Comparison of ENCODE assay signal across 13 cellular contexts in the genomic region with DNA sequence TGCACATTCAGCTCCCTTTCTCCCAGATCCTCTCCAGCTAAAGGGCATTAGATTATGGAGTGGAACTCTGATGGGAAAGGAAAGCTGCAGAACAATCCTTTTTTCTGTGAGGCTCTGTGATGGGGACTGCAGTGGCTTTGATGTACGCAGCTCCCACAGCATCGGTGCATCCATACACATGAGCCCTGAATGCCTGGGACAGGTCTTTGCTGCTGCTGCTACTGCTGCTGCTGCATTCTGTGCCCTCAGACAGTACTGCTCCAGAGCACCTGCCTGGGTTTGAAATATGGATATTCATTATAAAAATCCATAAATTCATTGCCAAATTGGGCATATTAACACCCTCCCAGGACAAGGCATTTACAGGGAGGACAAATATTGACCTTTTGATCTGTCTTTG.
DNase-seq lines count a peak whose midpoint lies in the region; ATAC-seq and TF ChIP-seq lines count a peak whose summit lies in the region.
"Had no signal": no experiment of that assay in that cellular context is flagged by ENCODE, and none has a peak within 500 bp of the region (broad histone marks: within the 10 kb centered on the region; RNA-seq: fewer than 3 reads in every experiment).

No MANE protein-coding gene starts in this region.

- POLR2A ChIA-PET in SK-N-SH (lab: Yijun Ruan, JAX) (no interaction called here), WTC11 (lab: Charles Lee) (no interaction called here)

- H3K27me3 ChIP-seq in SK-N-SH (ENCODE audit: insufficient read depth) (no peaks in the 10 kb centered on the region), neuronal stem cell (ENCODE audit: control insufficient read depth in 3 of 3, insufficient read depth in 3 of 3, low read depth in 1 of 3, low read length in 3 of 3) (no peaks in the 10 kb centered on the region), foreskin keratinocyte (no peaks in the 10 kb centered on the region)
- H3K27me3 ChIP-seq: BLaER1 treated with 17β-estradiol and CSF1 and Interleukin-3, amounts not matched to agents 10 nM and 100 nM had no signal

- peaks cover 5% of the 10 kb centered on the region; the same call in 1 of the 2 replicates for H3K9me3 Mint-ChIP-seq in WTC11
- H3K9me3 Mint-ChIP-seq: IgD-negative memory B cell had no signal

- no peak overlapping the region for H3K23ac ChIP-seq in neuronal stem cell (ENCODE audit: low read depth, low read length, poor library complexity)

- H3K27me3 Mint-ChIP-seq in WTC11 (ENCODE audit: low read depth), result no peaks in the 10 kb centered on the region
- H3K27me3 Mint-ChIP-seq: IgD-negative memory B cell had no signal

- no peak overlapping the region for H2AK5ac ChIP-seq in neuronal stem cell (ENCODE audit: low read depth, low read length)

- no peaks in the 10 kb centered on the region; a peak in 1 of 4 replicates for H3K4me1 ChIP-seq in SK-N-SH (ENCODE audit: control insufficient read depth in 1 of 2, insufficient read depth in 2 of 2, low read depth in 1 of 2, low read length in 1 of 2)
- H3K4me1 ChIP-seq in neuronal stem cell (ENCODE audit: control insufficient read depth in 2 of 2, insufficient read depth in 1 of 2, low read depth in 1 of 2, low read length in 2 of 2), result no peaks in the 10 kb centered on the region
- no peaks in the 10 kb centered on the region for H3K4me1 ChIP-seq in foreskin keratinocyte

- peaks cover 5% of the 10 kb centered on the region for H3K79me1 ChIP-seq in neuronal stem cell (ENCODE audit: low read depth, low read length)

- no peaks in the 10 kb centered on the region for H4K20me1 ChIP-seq in SK-N-SH (ENCODE audit: insufficient read depth)
- H4K20me1 ChIP-seq: BLaER1 treated with 17β-estradiol and CSF1 and Interleukin-3, amounts not matched to agents 10 nM and 100 nM had no signal

- CTCF ChIA-PET in SK-N-SH (lab: Yijun Ruan, JAX) (no interaction called here), WTC11 (lab: Charles Lee) (interaction anchor here (0.6 kb wide), 1 partner anchor 123 kb away, joined by 3 read pairs; no protein-coding TSS in a partner anchor)

- peaks cover 10% of the 10 kb centered on the region; the same call in 1 of the 2 replicates for H3K36me3 Mint-ChIP-seq in WTC11
- H3K36me3 Mint-ChIP-seq: CD4-positive, CD25-positive, alpha-beta regulatory T cell had no signal

- no peak for TF ChIP-seq RAD21 in SK-N-SH (IDR thresholded peaks at IDR 0.05; ENCODE audit: low read length)

- no peak overlapping the region for H2BK15ac ChIP-seq in neuronal stem cell (ENCODE audit: low read length)

- DNase-seq in SK-N-SH (peak; percentile 13), caudate nucleus (lab: John Stamatoyannopoulos, UW) (peak in 6 of 61 donors; percentile 4 to 16 (median 6)), neuronal stem cell (ENCODE audit: low spot score) (no peak), WTC11 (ENCODE audit: low spot score) (no peak), foreskin keratinocyte (no peak)
- no peak for DNase-seq in central memory CD4-positive, alpha-beta T cell
- DNase-seq: ACHN; CD4-positive, CD25-positive, alpha-beta regulatory T cell; DMS53; GM23248 had no signal

- H3K9ac ChIP-seq in SK-N-SH, result no peak overlapping the region
- H3K9ac ChIP-seq in neuronal stem cell (ENCODE audit: low read depth, low read length, poor library complexity), result no peak overlapping the region
- H3K9ac ChIP-seq: BLaER1 treated with 17β-estradiol and CSF1 and Interleukin-3, amounts not matched to agents 10 nM and 100 nM; GM23248 had no signal

- H3K4me3 Mint-ChIP-seq in WTC11, result no peak overlapping the region
- H3K4me3 Mint-ChIP-seq: CD4-positive, CD25-positive, alpha-beta regulatory T cell; IgD-negative memory B cell had no signal

- no peak overlapping the region for H3K18ac ChIP-seq in neuronal stem cell (ENCODE audit: low read length)

- H3K14ac ChIP-seq in neuronal stem cell (ENCODE audit: low read length), result no peak overlapping the region

- no peak overlapping the region for H3K4me3 ChIP-seq in SK-N-SH (ENCODE audit: low read depth in 2 of 2, low read length in 1 of 2)
- no peak overlapping the region for H3K4me3 ChIP-seq in neuronal stem cell (ENCODE audit: low read length in 2 of 2)
- H3K4me3 ChIP-seq: BLaER1 treated with 17β-estradiol and CSF1 and Interleukin-3, amounts not matched to agents 10 nM and 100 nM; GM23248 had no signal

- no peaks in the 10 kb centered on the region for H3K9me3 ChIP-seq in SK-N-SH
- peaks cover 0 to 2% of the 10 kb centered on the region in 2 donors for H3K9me3 ChIP-seq in neuronal stem cell (replicated peaks in 1 of 2; ENCODE audit: control insufficient read depth in 2 of 2, insufficient read depth in 1 of 2, low read depth in 1 of 2, low read length in 2 of 2)

- H3K36me3 ChIP-seq in SK-N-SH (replicated peaks in 1 of 2; ENCODE audit: control insufficient read depth in 1 of 2, insufficient read depth in 2 of 2, low read length in 1 of 2) (peaks cover 8 to 21% of the 10 kb centered on the region in 2 experiments), neuronal stem cell (replicated peaks in 1 of 2; ENCODE audit: control insufficient read depth in 2 of 2, insufficient read depth in 2 of 2, low read length in 2 of 2) (peaks cover 0 to 4% of the 10 kb centered on the region in 2 donors)
- H3K36me3 ChIP-seq: BLaER1 treated with 17β-estradiol and CSF1 and Interleukin-3, amounts not matched to agents 10 nM and 100 nM had no signal

- H2BK120ac ChIP-seq in neuronal stem cell (ENCODE audit: low read depth, low read length), result no peak overlapping the region

- no peak overlapping the region for H4K8ac ChIP-seq in neuronal stem cell (ENCODE audit: low read depth, low read length)

- H2AFZ ChIP-seq in SK-N-SH (ENCODE audit: low read depth) (no peak overlapping the region), neuronal stem cell (ENCODE audit: low read length) (peak overlapping the region; percentile 55)
- H2AFZ ChIP-seq: GM23248 had no signal

- no peak overlapping the region for H3K4ac ChIP-seq in neuronal stem cell (ENCODE audit: low read length)

- no peaks in the 10 kb centered on the region for H3K9me2 ChIP-seq in SK-N-SH

- ATAC-seq in SK-N-SH treated with all-trans-retinoic acid at 6 μM for 48 hours (no peak), WTC11 (no peak), foreskin keratinocyte (no peak)

- H3K4me1 Mint-ChIP-seq in WTC11, result no peaks in the 10 kb centered on the region
- H3K4me1 Mint-ChIP-seq: CD4-positive, CD25-positive, alpha-beta regulatory T cell had no signal

- TF ChIP-seq CTCF in SK-N-SH (IDR thresholded peaks at IDR 0.05) (no peak), WTC11 (IDR thresholded peaks at IDR 0.05) (no peak), foreskin keratinocyte (conservative IDR thresholded peaks at IDR 0.05) (no peak)

- no peak overlapping the region for H4K91ac ChIP-seq in neuronal stem cell (ENCODE audit: low read depth, low read length, poor library complexity)

- no peaks in the 10 kb centered on the region; the same call in 1 of the 2 replicates for H3K79me2 ChIP-seq in SK-N-SH (ENCODE audit: insufficient read depth)

- no peak overlapping the region for H2BK12ac ChIP-seq in neuronal stem cell (ENCODE audit: low read length)

- no peak for TF ChIP-seq EP300 in SK-N-SH (IDR thresholded peaks at IDR 0.05; ENCODE audit: borderline replicate concordance in 1 of 2, low read depth in 1 of 2, low read length in 1 of 2)

- peaks cover 14% of the 10 kb centered on the region for H3F3A ChIP-seq in SK-N-SH (replicated peaks; ENCODE audit: insufficient read depth)

- H3K27ac ChIP-seq in SK-N-SH (ENCODE audit: low read depth in 2 of 2, low read length in 1 of 2) (no peak overlapping the region), caudate nucleus (ENCODE audit: low read depth, low read length) (peak overlapping the region; percentile 28), neuronal stem cell (replicated peaks; ENCODE audit: low read length) (no peak overlapping the region), foreskin keratinocyte (no peak overlapping the region)
- H3K27ac ChIP-seq: BLaER1 treated with 17β-estradiol and CSF1 and Interleukin-3, amounts not matched to agents 10 nM and 100 nM; GM23248 had no signal

- no peak overlapping the region for H2BK5ac ChIP-seq in neuronal stem cell (ENCODE audit: low read length)

- WGBS in SK-N-SH (ENCODE audit: low lambda C conversion rate), result 90% methylated on average over 2 of the region's 2 CpGs
- WGBS in neuronal stem cell (ENCODE audit: extremely low coverage in 2 of 2, insufficient read length in 2 of 2, insufficient replicate concordance in 1 of 2), 2 donors, result no CpG with 5 or more reads among the region's 2 CpGs

- H3K4me2 ChIP-seq in SK-N-SH (no peak overlapping the region), neuronal stem cell (ENCODE audit: insufficient read depth, low read length, poor library complexity, severe bottlenecking) (no peak overlapping the region)
- H3K4me2 ChIP-seq: BLaER1 treated with 17β-estradiol and CSF1 and Interleukin-3, amounts not matched to agents 10 nM and 100 nM had no signal

- no peak overlapping the region for H3K27ac Mint-ChIP-seq in WTC11
- H3K27ac Mint-ChIP-seq: CD4-positive, CD25-positive, alpha-beta regulatory T cell; IgD-negative memory B cell had no signal

TF ChIP-seq in SK-N-SH, 30 proteins besides CTCF, POLR2A, EP300 and RAD21 (continues in another document):
- TF ChIP-seq SIN3A (IDR thresholded peaks at IDR 0.05; ENCODE audit: borderline replicate concordance, low read depth, low read length) (no peak), NRF1 (IDR thresholded peaks at IDR 0.05; ENCODE audit: low read depth, low read length) (no peak), TCF12 (IDR thresholded peaks at IDR 0.05) (no peak)

TF ChIP-seq in SK-N-SH treated with all-trans-retinoic acid at 6 μM for 48 hours, 23 proteins besides CTCF, POLR2A, EP300 and RAD21 (continues in another document):
- no peak for TF ChIP-seq ZNF70 (CRISPR knock-in tag; IDR thresholded peaks at IDR 0.05)
- no peak for TF ChIP-seq ZFP3 (CRISPR knock-in tag; IDR thresholded peaks at IDR 0.05)
- TF ChIP-seq ISL1 (CRISPR knock-in tag; IDR thresholded peaks at IDR 0.05), result no peak
- TF ChIP-seq ARNTL (CRISPR knock-in tag; IDR thresholded peaks at IDR 0.05; ENCODE audit: borderline replicate concordance, low read depth), result no peak
- TF ChIP-seq CSDC2 (CRISPR knock-in tag; IDR thresholded peaks at IDR 0.05), result no peak

TF ChIP-seq in WTC11, 78 proteins besides CTCF, POLR2A, EP300 and RAD21 (continues in another document):
- TF ChIP-seq TEAD1 (CRISPR knock-in tag; IDR thresholded peaks at IDR 0.05) (no peak), ZNF219 (CRISPR knock-in tag; IDR thresholded peaks at IDR 0.05; ENCODE audit: borderline replicate concordance) (no peak), ZNF416 (CRISPR knock-in tag; IDR thresholded peaks at IDR 0.05) (no peak), MXD4 (CRISPR knock-in tag; IDR thresholded peaks at IDR 0.05; ENCODE audit: borderline replicate concordance) (no peak), RELA (CRISPR knock-in tag; IDR thresholded peaks at IDR 0.05; ENCODE audit: borderline replicate concordance) (no peak)
- TF ChIP-seq, protein P1, sequence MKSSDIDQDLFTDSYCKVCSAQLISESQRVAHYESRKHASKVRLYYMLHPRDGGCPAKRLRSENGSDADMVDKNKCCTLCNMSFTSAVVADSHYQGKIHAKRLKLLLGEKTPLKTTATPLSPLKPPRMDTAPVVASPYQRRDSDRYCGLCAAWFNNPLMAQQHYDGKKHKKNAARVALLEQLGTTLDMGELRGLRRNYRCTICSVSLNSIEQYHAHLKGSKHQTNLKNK (CRISPR knock-in tag; IDR thresholded peaks at IDR 0.05), result no peak
